Comparison of ENCODE assay signal across 8 cellular contexts in genomic region chrX:25523574-25523973, GRCh38.
DNase-seq lines count a peak whose midpoint lies in the region; ATAC-seq, FAIRE-seq and TF ChIP-seq lines count a peak whose summit lies in the region.

No MANE protein-coding gene starts in this region.

- no peak for TF ChIP-seq EP300 in GM12878 (IDR thresholded peaks at IDR 0.05; ENCODE audit: borderline replicate concordance in 1 of 2, control insufficient read depth in 1 of 2, low read depth in 2 of 2, low read length in 2 of 2)

- H3K4me3 ChIP-seq in GM12878, result no peak overlapping the region

- peak; percentile 45; the same call in 1 of the 2 replicates for TF ChIP-seq RAD21 in GM12878 (IDR thresholded peaks at IDR 0.05; ENCODE audit: insufficient read depth, low read depth, low read length)

- intact Hi-C loops in GM12878 (cut with micrococcal nuclease; ENCODE audit: unreplicated experiment), result loop anchor here (1.0 kb wide), 1 partner anchor 446 kb away; no protein-coding TSS in a partner anchor

- no TSS peak for BruUV-seq in GM12878 (replicated peaks; lab: Mats Ljungman, UMichigan)

- no peak overlapping the region for H3K27ac ChIP-seq in GM12878 (ENCODE audit: control insufficient read depth, insufficient read depth)

- in situ Hi-C loops in GM12878 (cut with MboI), result no loop called here

- no peak overlapping the region for H3K9ac ChIP-seq in GM12878 (ENCODE audit: control insufficient read depth, insufficient read depth, low read length)

- H3K79me2 ChIP-seq in GM12878 (ENCODE audit: control insufficient read depth, insufficient read depth, low read length), result no peaks in the 10 kb centered on the region

- no peaks in the 10 kb centered on the region for H3K9me3 ChIP-seq in GM12878 (replicated peaks; ENCODE audit: control insufficient read depth, insufficient read depth, low read length)

- TF ChIP-seq POLR2A in GM12878 (IDR thresholded peaks at IDR 0.05; ENCODE audit: low read depth, low read length), result no peak

- SMC1A ChIA-PET in GM12878 (lab: Charles Lee; ENCODE audit: uncharacterized antibody, unreplicated experiment), result no interaction called here

- CTCF ChIA-PET in GM12878 (lab: Yijun Ruan, JAX), result no interaction called here

- RAD21 ChIA-PET in GM12878 (lab: Charles Lee; ENCODE audit: unreplicated experiment), result no interaction called here

- DNase-seq in NCI-H146 (lab: John Stamatoyannopoulos, UW) (peak; percentile 26), GM12878 (ENCODE audit: low read depth, low spot score) (no peak), midbrain (lab: John Stamatoyannopoulos, UW) (peak; percentile 50), HuH-7 (ENCODE audit: low spot score) (no peak)

- no peaks in the 10 kb centered on the region for H3K36me3 ChIP-seq in GM12878 (ENCODE audit: control insufficient read depth in 2 of 2, insufficient read depth in 2 of 2, low read length in 1 of 2)

- peak; percentile 23; the same call in 1 of the 2 replicates for TF ChIP-seq CTCF in GM12874 (IDR thresholded peaks at IDR 0.05; ENCODE audit: insufficient read depth, low read depth, low read length)
- peak; percentile 8 to 30 (median 18); a peak in 3 of 6 replicates for TF ChIP-seq CTCF in GM12878 (IDR thresholded peaks at IDR 0.05 in 2 of 3, conservative IDR thresholded peaks at IDR 0.05 in 1 of 3; ENCODE audit: control insufficient read depth in 2 of 3, extremely low read depth in 1 of 3, insufficient read depth in 1 of 3, low read depth in 3 of 3, low read length in 3 of 3)

- no peak overlapping the region for H2AFZ ChIP-seq in GM12878 (ENCODE audit: control insufficient read depth, low read depth, low read length)

- POLR2A ChIA-PET in GM12878 (lab: Charles Lee), result interaction anchor here (0.7 kb wide), 2 partner anchors 394 to 1263 kb away, joined by 3 read pairs; no protein-coding TSS in a partner anchor

- WGBS in GM12878 (ENCODE audit: insufficient coverage, insufficient replicate concordance, low lambda C conversion rate, missing lambda C conversion rate), result 0% methylated on average over 5 of the region's 5 CpGs

- no peak for FAIRE-seq in GM12878 (lab: Jason Lieb, UNC)

- no peak overlapping the region for H3K4me2 ChIP-seq in GM12878 (ENCODE audit: control insufficient read depth, insufficient read depth)

- no peaks in the 10 kb centered on the region for H4K20me1 ChIP-seq in GM12878 (ENCODE audit: control insufficient read depth, insufficient read depth)

- no peaks in the 10 kb centered on the region for H3K27me3 ChIP-seq in GM12878 (replicated peaks in 1 of 2; ENCODE audit: control insufficient read depth in 2 of 2, insufficient read depth in 2 of 2, low read length in 1 of 2)

- no peak for ATAC-seq in GM12878
- no peak for ATAC-seq in HG02938 (IDR thresholded peaks at IDR 0.05; ENCODE audit: unreplicated experiment)
- ATAC-seq in HG03378 (IDR thresholded peaks at IDR 0.05; ENCODE audit: unreplicated experiment), result no peak
- ATAC-seq in HG03025 (IDR thresholded peaks at IDR 0.05; ENCODE audit: low FRiP score, unreplicated experiment), result no peak

- H3K4me1 ChIP-seq in GM12878 (ENCODE audit: control insufficient read depth, insufficient read depth, low read length), result no peaks in the 10 kb centered on the region

TF ChIP-seq in GM12878, 131 proteins besides CTCF, POLR2A, EP300 and RAD21:
- no peak for TF ChIP-seq BACH1 (IDR thresholded peaks at IDR 0.05; ENCODE audit: borderline replicate concordance)
- no peak for TF ChIP-seq MEF2A (IDR thresholded peaks at IDR 0.05; ENCODE audit: insufficient read depth, low read depth, low read length)
- TF ChIP-seq KAT2A (conservative IDR thresholded peaks at IDR 0.05; ENCODE audit: control insufficient read depth, low read depth, low read length), result no peak
- TF ChIP-seq CREB1 (IDR thresholded peaks at IDR 0.05; ENCODE audit: low read depth), result no peak
- TF ChIP-seq ZZZ3 (IDR thresholded peaks at IDR 0.05; ENCODE audit: control insufficient read depth, insufficient read length, low read depth), result no peak
- TF ChIP-seq, protein P1, sequence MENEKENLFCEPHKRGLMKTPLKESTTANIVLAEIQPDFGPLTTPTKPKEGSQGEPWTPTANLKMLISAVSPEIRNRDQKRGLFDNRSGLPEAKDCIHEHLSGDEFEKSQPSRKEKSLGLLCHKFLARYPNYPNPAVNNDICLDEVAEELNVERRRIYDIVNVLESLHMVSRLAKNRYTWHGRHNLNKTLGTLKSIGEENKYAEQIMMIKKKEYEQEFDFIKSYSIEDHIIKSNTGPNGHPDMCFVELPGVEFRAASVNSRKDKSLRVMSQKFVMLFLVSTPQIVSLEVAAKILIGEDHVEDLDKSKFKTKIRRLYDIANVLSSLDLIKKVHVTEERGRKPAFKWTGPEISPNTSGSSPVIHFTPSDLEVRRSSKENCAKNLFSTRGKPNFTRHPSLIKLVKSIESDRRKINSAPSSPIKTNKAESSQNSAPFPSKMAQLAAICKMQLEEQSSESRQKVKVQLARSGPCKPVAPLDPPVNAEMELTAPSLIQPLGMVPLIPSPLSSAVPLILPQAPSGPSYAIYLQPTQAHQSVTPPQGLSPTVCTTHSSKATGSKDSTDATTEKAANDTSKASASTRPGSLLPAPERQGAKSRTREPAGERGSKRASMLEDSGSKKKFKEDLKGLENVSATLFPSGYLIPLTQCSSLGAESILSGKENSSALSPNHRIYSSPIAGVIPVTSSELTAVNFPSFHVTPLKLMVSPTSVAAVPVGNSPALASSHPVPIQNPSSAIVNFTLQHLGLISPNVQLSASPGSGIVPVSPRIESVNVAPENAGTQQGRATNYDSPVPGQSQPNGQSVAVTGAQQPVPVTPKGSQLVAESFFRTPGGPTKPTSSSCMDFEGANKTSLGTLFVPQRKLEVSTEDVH (IDR thresholded peaks at IDR 0.05; ENCODE audit: low read depth, partially characterized antibody), result no peak
- TF ChIP-seq E2F4 (IDR thresholded peaks at IDR 0.05; ENCODE audit: low read depth, low read length), result no peak

Comparison
In these comparisons a context has a peak if more than half of its experiments do, and no peak if none do; other contexts are left out.
1. DNase-seq: peak in NCI-H146 (single experiment) and midbrain (single experiment); none in GM12878 (single experiment) and HuH-7 (single experiment).